ENCODE assay signal across 8 cellular contexts in genomic region chrX:130108647-130109428, GRCh38. TPM values are rescaled to one million over a fixed set of nuclear protein-coding genes. Genes with fewer than 3 reads are reported as not detected.
DNase-seq lines count a peak whose midpoint lies in the region; ATAC-seq and TF ChIP-seq lines count a peak whose summit lies in the region.

No MANE protein-coding gene starts in this region.

- DNase-seq in ELF-1 (ENCODE audit: low read depth, low spot score): peak; percentile 58
- DNase-seq in dorsolateral prefrontal cortex: no peak
- DNase-seq in natural killer cell: no peak
- DNase-seq in body of pancreas: no peak
- no peak for DNase-seq in NCI-H345 (lab: John Stamatoyannopoulos, UW)

- H3K4me1 ChIP-seq in body of pancreas: no peaks in the 10 kb centered on the region

- H3K4me3 ChIP-seq in dorsolateral prefrontal cortex: peak overlapping the region in 32 of 59 donors; percentile 22 to 67 (median 56)
- no peak overlapping the region for H3K4me3 ChIP-seq in body of pancreas

- TF ChIP-seq POLR2A in body of pancreas (IDR thresholded peaks at IDR 0.05): no peak

- H3K4me1 Mint-ChIP-seq in natural killer cell: peaks cover 38 to 51% of the 10 kb centered on the region in 2 donors

- H3K27me3 ChIP-seq in dorsolateral prefrontal cortex: peaks cover 0 to 71% (median 14%) of the 10 kb centered on the region in 45 donors
- H3K27me3 ChIP-seq in body of pancreas: no peaks in the 10 kb centered on the region

- intact Hi-C loops in dorsolateral prefrontal cortex (cut with DNase I): no loop called here
- intact Hi-C loops in natural killer cell (cut with micrococcal nuclease): no loop called here
- intact Hi-C loops in body of pancreas (cut with DNase I): no loop called here

- ATAC-seq in GM19397 (IDR thresholded peaks at IDR 0.05; ENCODE audit: unreplicated experiment) (peak; percentile 66), HG03378 (IDR thresholded peaks at IDR 0.05; ENCODE audit: unreplicated experiment) (peak; percentile 73), SK-N-SH treated with all-trans-retinoic acid at 6 μM for 48 hours (peak; percentile 69), natural killer cell (peak; percentile 59 to 79 (median 68)), body of pancreas (no peak)

- H3K27me3 Mint-ChIP-seq in natural killer cell (ENCODE audit: low read depth in 2 of 2): no peaks in the 10 kb centered on the region

- H3K9me3 ChIP-seq in body of pancreas: no peaks in the 10 kb centered on the region

- no peak overlapping the region for H3K27ac ChIP-seq in dorsolateral prefrontal cortex
- peak overlapping the region in 1 of 4 donors; percentile 81 for H3K27ac ChIP-seq in body of pancreas

- no peaks in the 10 kb centered on the region for H3K36me3 Mint-ChIP-seq in natural killer cell

- H3K4me3 Mint-ChIP-seq in natural killer cell: peak overlapping the region; percentile 91

- WGBS in body of pancreas, 2 donors: 27 to 42% methylated on average over 4 to 9 of the region's 9 CpGs

- no peaks in the 10 kb centered on the region for H3K36me3 ChIP-seq in body of pancreas (replicated peaks in 1 of 2; ENCODE audit: insufficient read depth in 1 of 2, low read depth in 2 of 2)

- peak overlapping the region; percentile 83 to 91 for H3K27ac Mint-ChIP-seq in natural killer cell

- no peak for TF ChIP-seq CTCF in dorsolateral prefrontal cortex (IDR thresholded peaks at IDR 0.05 in 54 of 56, conservative IDR thresholded peaks at IDR 0.05 in 2 of 56; ENCODE audit: low read depth in 1 of 56, partially characterized antibody in 56 of 56)
- no peak for TF ChIP-seq CTCF in natural killer cell (IDR thresholded peaks at IDR 0.05)
- TF ChIP-seq CTCF in body of pancreas (IDR thresholded peaks at IDR 0.05): no peak

- H3K9me3 Mint-ChIP-seq in natural killer cell: no peaks in the 10 kb centered on the region

TF ChIP-seq in SK-N-SH treated with all-trans-retinoic acid at 6 μM for 48 hours, 23 proteins besides CTCF, POLR2A, EP300 and RAD21:
- no peak for TF ChIP-seq CSRNP3 (CRISPR knock-in tag; IDR thresholded peaks at IDR 0.05)
- TF ChIP-seq ZNF70 (CRISPR knock-in tag; IDR thresholded peaks at IDR 0.05): no peak
- no peak for TF ChIP-seq ARNTL (CRISPR knock-in tag; IDR thresholded peaks at IDR 0.05; ENCODE audit: borderline replicate concordance, low read depth)
- no peak for TF ChIP-seq TOX (CRISPR knock-in tag; IDR thresholded peaks at IDR 0.05; ENCODE audit: borderline replicate concordance)
- no peak for TF ChIP-seq ZFP3 (CRISPR knock-in tag; IDR thresholded peaks at IDR 0.05)
- TF ChIP-seq ESRRG (CRISPR knock-in tag; IDR thresholded peaks at IDR 0.05): no peak
- TF ChIP-seq ZNF8 (CRISPR knock-in tag; IDR thresholded peaks at IDR 0.05): no peak
- TF ChIP-seq CSDC2 (CRISPR knock-in tag; IDR thresholded peaks at IDR 0.05): no peak
- TF ChIP-seq ZC3H10 (CRISPR knock-in tag; IDR thresholded peaks at IDR 0.05): no peak
- TF ChIP-seq RARB (CRISPR knock-in tag; IDR thresholded peaks at IDR 0.05): no peak
- TF ChIP-seq GLIS3 (CRISPR knock-in tag; IDR thresholded peaks at IDR 0.05): no peak
- TF ChIP-seq, protein P1, sequence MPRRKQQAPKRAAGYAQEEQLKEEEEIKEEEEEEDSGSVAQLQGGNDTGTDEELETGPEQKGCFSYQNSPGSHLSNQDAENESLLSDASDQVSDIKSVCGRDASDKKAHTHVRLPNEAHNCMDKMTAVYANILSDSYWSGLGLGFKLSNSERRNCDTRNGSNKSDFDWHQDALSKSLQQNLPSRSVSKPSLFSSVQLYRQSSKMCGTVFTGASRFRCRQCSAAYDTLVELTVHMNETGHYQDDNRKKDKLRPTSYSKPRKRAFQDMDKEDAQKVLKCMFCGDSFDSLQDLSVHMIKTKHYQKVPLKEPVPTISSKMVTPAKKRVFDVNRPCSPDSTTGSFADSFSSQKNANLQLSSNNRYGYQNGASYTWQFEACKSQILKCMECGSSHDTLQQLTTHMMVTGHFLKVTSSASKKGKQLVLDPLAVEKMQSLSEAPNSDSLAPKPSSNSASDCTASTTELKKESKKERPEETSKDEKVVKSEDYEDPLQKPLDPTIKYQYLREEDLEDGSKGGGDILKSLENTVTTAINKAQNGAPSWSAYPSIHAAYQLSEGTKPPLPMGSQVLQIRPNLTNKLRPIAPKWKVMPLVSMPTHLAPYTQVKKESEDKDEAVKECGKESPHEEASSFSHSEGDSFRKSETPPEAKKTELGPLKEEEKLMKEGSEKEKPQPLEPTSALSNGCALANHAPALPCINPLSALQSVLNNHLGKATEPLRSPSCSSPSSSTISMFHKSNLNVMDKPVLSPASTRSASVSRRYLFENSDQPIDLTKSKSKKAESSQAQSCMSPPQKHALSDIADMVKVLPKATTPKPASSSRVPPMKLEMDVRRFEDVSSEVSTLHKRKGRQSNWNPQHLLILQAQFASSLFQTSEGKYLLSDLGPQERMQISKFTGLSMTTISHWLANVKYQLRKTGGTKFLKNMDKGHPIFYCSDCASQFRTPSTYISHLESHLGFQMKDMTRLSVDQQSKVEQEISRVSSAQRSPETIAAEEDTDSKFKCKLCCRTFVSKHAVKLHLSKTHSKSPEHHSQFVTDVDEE (CRISPR knock-in tag; IDR thresholded peaks at IDR 0.05): no peak

RNA-seq across cellular contexts. Expression of gene ELF4, which starts 1.5 kb away (rescaled TPM):
- total RNA-seq in dorsolateral prefrontal cortex: 1 to 10 TPM in 98 of 120 experiments, under 1 TPM in 22; 0.33 to 3.6 (median 1.6) TPM
- 100 to 1,000 TPM in 1 of 3 donors, 10 to 100 TPM in 2; 83.3 to 105 (median 98.7) TPM for total RNA-seq in natural killer cell
- total RNA-seq in body of pancreas: 1 to 10 TPM; 1.6 to 3.6 TPM

RNA-seq across cellular contexts. Expression of gene AIFM1, which starts 56.8 kb away (rescaled TPM):
- total RNA-seq in dorsolateral prefrontal cortex (10 to 100 TPM; 12.9 to 31.9 (median 21.2) TPM), natural killer cell (10 to 100 TPM; 16.2 to 21.1 (median 17.0) TPM), body of pancreas (10 to 100 TPM; 14.8 to 22.4 TPM)

Comparison
In these comparisons a context has a peak if more than half of its experiments do, and no peak if none do; other contexts are left out.
1. H3K4me3 ChIP-seq: peak in dorsolateral prefrontal cortex (32 of 59); none in body of pancreas (0 of 2).
2. RNA of gene ELF4, which starts 1.5 kb away (total RNA-seq): 83.3 to 105 TPM in natural killer cell; 1.6 to 3.6 TPM in body of pancreas and 0.33 to 3.6 TPM in dorsolateral prefrontal cortex; every median in the first group is over 10 times any median in the second.